ENCODE assay signal across 1 cellular context in genomic region chr1:61523219-61523618, GRCh38.
TF ChIP-seq lines count a peak whose summit lies in the region.

No MANE protein-coding gene starts in this region.

TF ChIP-seq in HepG2, 621 proteins besides CTCF, POLR2A, EP300 and RAD21 (continued from another document):
- TF ChIP-seq ELF3 (CRISPR knock-in tag; IDR thresholded peaks at IDR 0.05) = no peak
